In genomic region chr10:10197423-10197822, GRCh38 we compare ENCODE assay signal across 1 cellular context.
TF ChIP-seq lines count a peak whose summit lies in the region.

No MANE protein-coding gene starts in this region.

TF ChIP-seq in HepG2, 621 proteins besides CTCF, POLR2A, EP300 and RAD21 (continued from another document):
- TF ChIP-seq, protein P1, sequence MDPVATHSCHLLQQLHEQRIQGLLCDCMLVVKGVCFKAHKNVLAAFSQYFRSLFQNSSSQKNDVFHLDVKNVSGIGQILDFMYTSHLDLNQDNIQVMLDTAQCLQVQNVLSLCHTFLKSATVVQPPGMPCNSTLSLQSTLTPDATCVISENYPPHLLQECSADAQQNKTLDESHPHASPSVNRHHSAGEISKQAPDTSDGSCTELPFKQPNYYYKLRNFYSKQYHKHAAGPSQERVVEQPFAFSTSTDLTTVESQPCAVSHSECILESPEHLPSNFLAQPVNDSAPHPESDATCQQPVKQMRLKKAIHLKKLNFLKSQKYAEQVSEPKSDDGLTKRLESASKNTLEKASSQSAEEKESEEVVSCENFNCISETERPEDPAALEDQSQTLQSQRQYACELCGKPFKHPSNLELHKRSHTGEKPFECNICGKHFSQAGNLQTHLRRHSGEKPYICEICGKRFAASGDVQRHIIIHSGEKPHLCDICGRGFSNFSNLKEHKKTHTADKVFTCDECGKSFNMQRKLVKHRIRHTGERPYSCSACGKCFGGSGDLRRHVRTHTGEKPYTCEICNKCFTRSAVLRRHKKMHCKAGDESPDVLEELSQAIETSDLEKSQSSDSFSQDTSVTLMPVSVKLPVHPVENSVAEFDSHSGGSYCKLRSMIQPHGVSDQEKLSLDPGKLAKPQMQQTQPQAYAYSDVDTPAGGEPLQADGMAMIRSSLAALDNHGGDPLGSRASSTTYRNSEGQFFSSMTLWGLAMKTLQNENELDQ (CRISPR knock-in tag; IDR thresholded peaks at IDR 0.05; ENCODE audit: borderline replicate concordance), result no peak
- no peak for TF ChIP-seq TCF7L2 (IDR thresholded peaks at IDR 0.05; ENCODE audit: low read depth, low read length)
- no peak for TF ChIP-seq HNF4A (CRISPR knock-in tag; IDR thresholded peaks at IDR 0.05)
- TF ChIP-seq HDAC2 (CRISPR knock-in tag; IDR thresholded peaks at IDR 0.05), result no peak
